Comparison of ENCODE assay signal across 10 cellular contexts in genomic region chr12:52151153-52151858, GRCh38. TPM values are rescaled to one million over a fixed set of nuclear protein-coding genes. Genes with fewer than 3 reads are reported as not detected.
A peak's percentile ranks its signal among the peaks of the same experiment; 100 is the strongest.
DNase-seq lines count a peak whose midpoint lies in the region; ATAC-seq, FAIRE-seq and TF ChIP-seq lines count a peak whose summit lies in the region.
"Had no signal": no experiment of that assay in that cellular context is flagged by ENCODE, and none has a peak within 500 bp of the region (broad histone marks: within the 10 kb centered on the region; RNA-seq: fewer than 3 reads in every experiment).

No MANE protein-coding gene starts in this region.

- no peaks in the 10 kb centered on the region for H3K79me2 ChIP-seq in HepG2 (ENCODE audit: insufficient read depth, low read length)
- H3K79me2 ChIP-seq: hepatocyte had no signal

- H3K36me3 ChIP-seq in HepG2 (replicated peaks in 1 of 2; ENCODE audit: control insufficient read depth in 1 of 2, insufficient read depth in 2 of 2, low read length in 2 of 2) (no peaks in the 10 kb centered on the region), stomach (no peaks in the 10 kb centered on the region)

- H3K4me3 ChIP-seq in HepG2 (replicated peaks in 1 of 3; ENCODE audit: insufficient read depth in 1 of 3, low read depth in 2 of 3, low read length in 3 of 3) = no peak overlapping the region
- no peak overlapping the region for H3K4me3 ChIP-seq in stomach
- H3K4me3 ChIP-seq: hepatocyte had no signal

- peaks cover 4% of the 10 kb centered on the region for H3K27me3 Mint-ChIP-seq in activated CD4-positive, alpha-beta T cell treated with anti-CD3 and anti-CD28 coated beads, Interleukin-2, amount 10 ng/mL, durations not matched to agents 24 days and 14 days
- peaks cover 10% of the 10 kb centered on the region for H3K27me3 Mint-ChIP-seq in activated naive CD8-positive, alpha-beta T cell treated with anti-CD3 and anti-CD28 coated beads for 36 hours

- no peaks in the 10 kb centered on the region for H3K9me3 Mint-ChIP-seq in activated CD4-positive, alpha-beta T cell treated with anti-CD3 and anti-CD28 coated beads, Interleukin-2, amount 10 ng/mL, durations not matched to agents 24 days and 14 days
- no peaks in the 10 kb centered on the region for H3K9me3 Mint-ChIP-seq in activated naive CD8-positive, alpha-beta T cell treated with anti-CD3 and anti-CD28 coated beads for 36 hours

- H3K9ac ChIP-seq in HepG2 (ENCODE audit: insufficient read depth, low read depth, low read length) = no peak overlapping the region

- H3K36me3 Mint-ChIP-seq in activated CD4-positive, alpha-beta T cell treated with anti-CD3 and anti-CD28 coated beads, Interleukin-2, amount 10 ng/mL, durations not matched to agents 24 days and 14 days (ENCODE audit: low read depth) = no peaks in the 10 kb centered on the region
- H3K36me3 Mint-ChIP-seq in activated naive CD8-positive, alpha-beta T cell treated with anti-CD3 and anti-CD28 coated beads for 36 hours = no peaks in the 10 kb centered on the region

- no peaks in the 10 kb centered on the region for H4K20me1 ChIP-seq in HepG2 (ENCODE audit: insufficient read depth, low read length)

- peak overlapping the region; percentile 34 for H3K4me3 Mint-ChIP-seq in activated CD4-positive, alpha-beta T cell treated with anti-CD3 and anti-CD28 coated beads, Interleukin-2, amount 10 ng/mL, durations not matched to agents 24 days and 14 days
- H3K4me3 Mint-ChIP-seq in activated naive CD8-positive, alpha-beta T cell treated with anti-CD3 and anti-CD28 coated beads for 36 hours = peak overlapping the region; percentile 37

- no peak for TF ChIP-seq RAD21 in HepG2 (CRISPR knock-in tag; IDR thresholded peaks at IDR 0.05)

- H3K27ac ChIP-seq in HepG2 (ENCODE audit: extremely low read length, insufficient read depth, low read length) (no peak overlapping the region), stomach (peak overlapping the region; percentile 12 to 88 (median 73))
- H3K27ac ChIP-seq: hepatocyte had no signal

- no peak overlapping the region for H3K4me2 ChIP-seq in HepG2 (ENCODE audit: low read depth, low read length)

- H3K27me3 ChIP-seq in HepG2 (ENCODE audit: control insufficient read depth in 1 of 2, insufficient read depth in 2 of 2, low read length in 2 of 2) = 0 out of 5 replicates have a peak, but pooled peaks cover 0 to 1% of the 10 kb centered on the region in 2 experiments
- H3K27me3 ChIP-seq in stomach = peaks cover 0 to 12% (median 9%) of the 10 kb centered on the region in 3 donors
- H3K27me3 ChIP-seq: hepatocyte had no signal

- TF ChIP-seq EP300 in HepG2 (IDR thresholded peaks at IDR 0.05; ENCODE audit: low read depth in 2 of 2, low read length in 2 of 2) (no peak), HepG2 (CRISPR knock-in tag; IDR thresholded peaks at IDR 0.05; ENCODE audit: borderline replicate concordance) (no peak), stomach (IDR thresholded peaks at IDR 0.05) (no peak)

- 81% methylated on average over 10 of the region's 11 CpGs for WGBS in HepG2 (ENCODE audit: low lambda C conversion rate)
- WGBS in stomach, 5 donors = 79 to 87% (median 87%) methylated on average over 9 to 11 of the region's 11 CpGs

- H2AFZ ChIP-seq in HepG2 (ENCODE audit: low read length) = no peak overlapping the region
- H2AFZ ChIP-seq: hepatocyte had no signal

- no TSS peak for BruUV-seq in HepG2 (replicated peaks; lab: Mats Ljungman, UMichigan)

- DNase-seq in activated CD4-positive, alpha-beta T cell treated with anti-CD3 and anti-CD28 coated beads, Interleukin-2, amount 10 ng/mL, durations not matched to agents 24 days and 14 days = no peak
- DNase-seq in activated CD4-positive, alpha-beta T cell treated with anti-CD3 and anti-CD28 coated beads, Interleukin-2, amount 50 U/mL, for 1 hour = no peak
- DNase-seq in activated naive CD8-positive, alpha-beta T cell treated with anti-CD3 and anti-CD28 coated beads for 36 hours = no peak
- DNase-seq in HepG2 (ENCODE audit: low spot score) (no peak), stomach (no peak), inferior parietal cortex (ENCODE audit: extremely low spot score) (no peak), activated gamma-delta T cell (lab: John Stamatoyannopoulos, UW) (no peak)

- ATAC-seq in HepG2 (no peak), GM19467 (IDR thresholded peaks at IDR 0.05; ENCODE audit: unreplicated experiment) (no peak)

- intact Hi-C loops in activated CD4-positive, alpha-beta T cell treated with anti-CD3 and anti-CD28 coated beads, Interleukin-2, amount 10 ng/mL, durations not matched to agents 24 days and 14 days (cut with micrococcal nuclease) = loop anchor here (5.0 to 10.0 kb wide), 3 partner anchors 433 to 833 kb away; no protein-coding TSS in a partner anchor
- intact Hi-C loops in HepG2 (cut with micrococcal nuclease; ENCODE audit: unreplicated experiment) (no loop called here), stomach (cut with DNase I; ENCODE audit: low total_unique reads) (loop anchor here (5.0 kb wide), 1 partner anchor 726 kb away; no protein-coding TSS in a partner anchor)

- POLR2A ChIA-PET in HepG2 (lab: Yijun Ruan, JAX) = no interaction called here

- TF ChIP-seq POLR2A in HepG2 (IDR thresholded peaks at IDR 0.05; ENCODE audit: insufficient read depth in 1 of 2, low read depth in 2 of 2, low read length in 2 of 2) (no peak), stomach (IDR thresholded peaks at IDR 0.05) (no peak)

- H3K4me1 Mint-ChIP-seq in activated CD4-positive, alpha-beta T cell treated with anti-CD3 and anti-CD28 coated beads, Interleukin-2, amount 10 ng/mL, durations not matched to agents 24 days and 14 days = peaks cover 19% of the 10 kb centered on the region
- H3K4me1 Mint-ChIP-seq in activated naive CD8-positive, alpha-beta T cell treated with anti-CD3 and anti-CD28 coated beads for 36 hours = peaks cover 12% of the 10 kb centered on the region

- CTCF ChIA-PET in HepG2 (lab: Yijun Ruan, JAX; ENCODE audit: low intra/inter-chr PET ratio, low total read pairs) = interaction anchor here (1.1 kb wide), 1 partner anchor 176 kb away, joined by 5 read pairs; no protein-coding TSS in a partner anchor

- H3K27ac Mint-ChIP-seq in activated CD4-positive, alpha-beta T cell treated with anti-CD3 and anti-CD28 coated beads, Interleukin-2, amount 10 ng/mL, durations not matched to agents 24 days and 14 days = no peak overlapping the region
- no peak overlapping the region for H3K27ac Mint-ChIP-seq in activated naive CD8-positive, alpha-beta T cell treated with anti-CD3 and anti-CD28 coated beads for 36 hours

- H3K9me3 ChIP-seq in HepG2 (ENCODE audit: low read length) (no peaks in the 10 kb centered on the region), stomach (no peaks in the 10 kb centered on the region)

- H3K4me1 ChIP-seq in HepG2 (ENCODE audit: insufficient read depth, low read length) = peaks cover 7% of the 10 kb centered on the region; the same call in 1 of the 2 replicates
- H3K4me1 ChIP-seq in stomach = peaks cover 40 to 65% (median 53%) of the 10 kb centered on the region in 4 donors

- in situ Hi-C loops in HepG2 (cut with HindIII; ENCODE audit: extremely low pct_ligation_motif_present, low pct_unique_long_range_greater_than_20kb) = no loop called here

- no peak for TF ChIP-seq CTCF in HepG2 (CRISPR knock-in tag; IDR thresholded peaks at IDR 0.05)
- no peak for TF ChIP-seq CTCF in stomach (IDR thresholded peaks at IDR 0.05)

- no peak for FAIRE-seq in HepG2 (lab: Jason Lieb, UNC)
- FAIRE-seq: A204.1 had no signal

TF ChIP-seq in HepG2, 621 proteins besides CTCF, POLR2A, EP300 and RAD21 (continues in another document):
- peak; percentile 90 for TF ChIP-seq ZNF768 (CRISPR knock-in tag; IDR thresholded peaks at IDR 0.05)

RNA-seq across cellular contexts. Expression of gene KRT80, which starts 40.5 kb away (rescaled TPM):
- not detected in 2 replicates for total RNA-seq in activated CD4-positive, alpha-beta T cell treated with anti-CD3 and anti-CD28 coated beads, Interleukin-2, amount 10 ng/mL, durations not matched to agents 24 days and 14 days
- not detected for total RNA-seq in activated naive CD8-positive, alpha-beta T cell treated with anti-CD3 and anti-CD28 coated beads for 36 hours
- total RNA-seq in HepG2 (2016; rRNA removed; fragmentation: Illumina TruSeq; extraction: Trizol) (0.27 and 0.58 TPM in 2 replicates), stomach (under 1 TPM in 3 of 5 donors, not detected in 2; 0.29 to 0.45 (median 0.37) TPM)
- 0.10 TPM in 1 of 2 replicates, not detected in the other for total RNA-seq in HepG2 (2016; cell fraction: cytosol; rRNA removed; fragmentation: Illumina TruSeq; extraction: Trizol; ENCODE audit: low read depth)
- 0.37 and 0.39 TPM in 2 replicates for total RNA-seq in HepG2 (2016; cell fraction: insoluble cytoplasmic fraction; rRNA removed; fragmentation: Illumina TruSeq; extraction: Trizol)
- total RNA-seq in HepG2 (2016; cell fraction: membrane; rRNA removed; fragmentation: Illumina TruSeq; extraction: Trizol) = 0.34 and 0.38 TPM in 2 replicates
- total RNA-seq in HepG2 (2016; cell fraction: nucleus; rRNA removed; fragmentation: Illumina TruSeq; extraction: Trizol) = 0.41 and 0.53 TPM in 2 replicates
- polyA plus RNA-seq in HepG2 (2011; rRNA removed) (0.53 and 0.76 TPM in 2 replicates), stomach (1 to 10 TPM in 2 of 3 donors, not detected in 1; 3.1 to 3.7 TPM)
- polyA plus RNA-seq in HepG2 (2011; cell fraction: cytosol; rRNA removed) = 0.43 and 0.69 TPM in 2 replicates
- polyA plus RNA-seq in HepG2 (2011; cell fraction: nucleus; rRNA removed) = 0.71 and 0.74 TPM in 2 replicates
- 0.08 and 0.25 TPM in 2 replicates for polyA plus RNA-seq in HepG2 (2012)
- 0.09 and 0.11 TPM in 2 replicates for polyA plus RNA-seq in HepG2 (2016; cell fraction: cytosol; fragmentation: Illumina TruSeq; extraction: Trizol; ENCODE audit: low read depth)
- 0.62 and 0.85 TPM in 2 replicates for polyA plus RNA-seq in HepG2 (2016; cell fraction: insoluble cytoplasmic fraction; fragmentation: Illumina TruSeq; extraction: Trizol; ENCODE audit: low read depth)
- polyA plus RNA-seq in HepG2 (2016; cell fraction: membrane; fragmentation: Illumina TruSeq; extraction: Trizol; ENCODE audit: low read depth) = 0.37 and 0.48 TPM in 2 replicates
- polyA plus RNA-seq in HepG2 (2016; cell fraction: nucleus; fragmentation: Illumina TruSeq; extraction: Trizol; ENCODE audit: insufficient read depth, low read depth) = 0.92 and 1.2 TPM in 2 replicates
- polyA minus RNA-seq in HepG2 (2011; rRNA and poly(A)+ RNA removed; ENCODE audit: low replicate concordance) = 1.4 and 134 TPM in 2 replicates
- 0.70 and 1.1 TPM in 2 replicates for polyA minus RNA-seq in HepG2 (2011; cell fraction: cytosol; rRNA and poly(A)+ RNA removed)
- 0.26 and 0.62 TPM in 2 replicates for polyA minus RNA-seq in HepG2 (2011; cell fraction: nucleus; rRNA and poly(A)+ RNA removed)
